In the genomic region with DNA sequence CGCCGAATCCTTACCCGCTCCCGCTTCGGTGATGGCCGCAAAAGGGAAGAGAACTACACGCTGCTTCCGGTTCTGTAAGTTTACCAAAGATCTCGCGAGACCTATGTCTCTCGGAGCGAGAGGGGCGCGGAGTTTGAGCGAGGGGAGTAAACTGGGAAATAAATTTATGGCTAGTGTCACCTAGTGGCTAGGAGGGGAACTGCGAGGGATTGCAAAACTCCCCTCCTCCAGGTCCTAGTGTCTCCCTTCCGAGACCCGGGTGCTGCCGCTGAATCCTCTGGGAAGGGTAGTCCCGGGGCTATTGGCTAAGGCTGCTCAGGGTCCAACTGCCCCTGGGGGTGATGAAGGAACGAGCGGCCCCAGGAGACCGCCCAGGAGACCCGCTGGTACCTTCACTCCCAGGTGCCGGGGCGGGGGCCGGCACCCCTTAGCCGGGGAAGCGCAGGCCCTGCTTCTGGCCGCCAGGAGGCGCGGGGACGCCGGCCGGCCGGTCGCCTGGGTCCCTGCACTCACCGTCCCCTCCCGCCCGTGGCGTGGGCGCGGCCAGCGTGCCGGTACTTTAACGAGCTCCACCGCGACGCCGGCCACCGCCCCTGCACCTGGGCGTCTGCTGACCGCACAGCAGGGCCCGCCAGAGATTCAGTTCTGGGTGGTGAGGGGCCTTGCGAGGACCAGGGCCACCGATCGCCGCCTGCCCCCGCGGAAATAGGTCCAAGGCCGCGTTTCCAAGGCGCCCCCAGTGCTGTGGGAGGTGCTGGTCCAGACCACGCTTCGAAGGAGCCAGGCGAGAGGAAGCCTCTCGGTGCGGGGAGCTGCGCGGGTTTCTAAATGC, we compare ENCODE assay signal across 8 cellular contexts. TPM values are rescaled to one million over a fixed set of nuclear protein-coding genes. Genes with fewer than 3 reads are reported as not detected.
DNase-seq lines count a peak whose midpoint lies in the region; ATAC-seq and FAIRE-seq lines count a peak whose summit lies in the region.

Gene RPL26 (minus strand): TSS at position 51 of the 832 bp plus-strand sequence. CDS start 883 bp downstream, outside the sequence.

- H3K4me3 Mint-ChIP-seq in activated CD4-positive, alpha-beta T cell treated with anti-CD3 and anti-CD28 coated beads, Interleukin-2, amount 10 ng/mL, durations not matched to agents 24 days and 14 days = peak within 1 kb of the TSS; percentile 99

- H3K9me3 ChIP-seq in BLaER1 = no peaks in the 10 kb centered on the region

- H3K27ac ChIP-seq in BLaER1 = peak within 1 kb of the TSS; percentile 94

- peak within 1 kb of the TSS; percentile 89 for H3K4me2 ChIP-seq in BLaER1

- H3K4me1 Mint-ChIP-seq in activated CD4-positive, alpha-beta T cell treated with anti-CD3 and anti-CD28 coated beads, Interleukin-2, amount 10 ng/mL, durations not matched to agents 24 days and 14 days = peaks cover 39% of the 10 kb centered on the region

- DNase-seq in GM19239 (ENCODE audit: insufficient read length, low spot score) (peak; percentile 94), NCI-H526 (lab: John Stamatoyannopoulos, UW) (peak; percentile 96 to 97), dedifferentiated amniotic fluid mesenchymal stem cell (ENCODE audit: extremely low spot score) (peak; percentile 100), left lobe of liver (ENCODE audit: low spot score) (peak; percentile 95)
- peak; percentile 98 for DNase-seq in activated CD4-positive, alpha-beta T cell treated with anti-CD3 and anti-CD28 coated beads, Interleukin-2, amount 10 ng/mL, durations not matched to agents 24 days and 14 days
- peak; percentile 87 to 93 for DNase-seq in stimulated activated CD4-positive, alpha-beta T cell treated with anti-CD3 and anti-CD28 coated beads, Interleukin-2, amount 100 ng/mL, for 48 hours

- peak within 1 kb of the TSS; percentile 95 for H3K9ac ChIP-seq in BLaER1

- H3K36me3 Mint-ChIP-seq in activated CD4-positive, alpha-beta T cell treated with anti-CD3 and anti-CD28 coated beads, Interleukin-2, amount 10 ng/mL, durations not matched to agents 24 days and 14 days (ENCODE audit: low read depth) = peaks cover 47% of the 10 kb centered on the region

- H3K4me3 ChIP-seq in BLaER1 = peak within 1 kb of the TSS; percentile 75

- H3K4me1 ChIP-seq in BLaER1 = peaks cover 53% of the 10 kb centered on the region

- H3K27me3 Mint-ChIP-seq in activated CD4-positive, alpha-beta T cell treated with anti-CD3 and anti-CD28 coated beads, Interleukin-2, amount 10 ng/mL, durations not matched to agents 24 days and 14 days = no peaks in the 10 kb centered on the region

- peak within 1 kb of the TSS; percentile 95 for H3K27ac Mint-ChIP-seq in activated CD4-positive, alpha-beta T cell treated with anti-CD3 and anti-CD28 coated beads, Interleukin-2, amount 10 ng/mL, durations not matched to agents 24 days and 14 days

- intact Hi-C loops in activated CD4-positive, alpha-beta T cell treated with anti-CD3 and anti-CD28 coated beads, Interleukin-2, amount 10 ng/mL, durations not matched to agents 24 days and 14 days (cut with micrococcal nuclease) = loop anchor here (1.0 to 10.0 kb wide), 6 partner anchors 52 to 511 kb away; partner anchors contain the start of genes CTC1, HES7, NDEL1 and PFAS

- peak; percentile 92 for FAIRE-seq in GM19239 (lab: Jason Lieb, UNC)

- no peaks in the 10 kb centered on the region for H3K27me3 ChIP-seq in BLaER1

- H3K36me3 ChIP-seq in BLaER1 = peaks cover 38% of the 10 kb centered on the region

- ATAC-seq in HG03460 (IDR thresholded peaks at IDR 0.05; ENCODE audit: unreplicated experiment) (peak; percentile 87), left lobe of liver (peak; percentile 94)

- no peaks in the 10 kb centered on the region for H3K9me3 Mint-ChIP-seq in activated CD4-positive, alpha-beta T cell treated with anti-CD3 and anti-CD28 coated beads, Interleukin-2, amount 10 ng/mL, durations not matched to agents 24 days and 14 days

- H4K20me1 ChIP-seq in BLaER1 = peaks cover 44% of the 10 kb centered on the region

RNA-seq across cellular contexts. Expression of gene RPL26, which starts in this region (rescaled TPM):
- total RNA-seq in activated CD4-positive, alpha-beta T cell treated with anti-CD3 and anti-CD28 coated beads, Interleukin-2, amount 10 ng/mL, durations not matched to agents 24 days and 14 days = 2,460 and 2,469 TPM in 2 replicates
- 397 TPM for total RNA-seq in left lobe of liver

Comparison
In these comparisons a context has a peak if more than half of its experiments do, and no peak if none do; other contexts are left out.
1. Peak in every context shown above with its lines: DNase-seq, ATAC-seq, H3K4me3 ChIP-seq and H3K27ac ChIP-seq.